ENCODE assay signal across 8 cellular contexts in genomic region chr3:122382888-122383666, GRCh38. TPM values are rescaled to one million over a fixed set of nuclear protein-coding genes. Genes with fewer than 3 reads are reported as not detected.
DNase-seq lines count a peak whose midpoint lies in the region; ATAC-seq, FAIRE-seq and TF ChIP-seq lines count a peak whose summit lies in the region.

MIX23 (minus strand) TSS chr3:122383231; CDS start chr3:122383224, 7 bp downstream.

- peak within 1 kb of the TSS; percentile 69 to 97 (median 77) for H3K4me3 ChIP-seq in endothelial cell of umbilical vein (replicated peaks in 1 of 3; ENCODE audit: insufficient read depth in 1 of 3, low read depth in 1 of 3, low read length in 3 of 3)

- POLR2A ChIA-PET in CD4-positive, alpha-beta T cell (lab: Charles Lee) = interaction anchor here (0.8 to 2.9 kb wide), 12 partner anchors 10 to 1202 kb away, joined by 3 to 102 read pairs (median 10); partner anchors contain the start of genes EAF2, HACD2, HCLS1 and HSPBAP1
- POLR2A ChIA-PET in endothelial cell of umbilical vein (lab: Charles Lee) = interaction anchor here (1.4 to 1.5 kb wide), 3 partner anchors 9 to 634 kb away, joined by 3 to 9 read pairs (median 4); partner anchors contain the start of gene GOLGB1

- no peaks in the 10 kb centered on the region for H3K27me3 ChIP-seq in CD4-positive, alpha-beta T cell (ENCODE audit: control insufficient read depth, insufficient read depth, low read length)
- H3K27me3 ChIP-seq in endothelial cell of umbilical vein (ENCODE audit: control insufficient read depth in 2 of 2, insufficient read depth in 2 of 2, low read length in 2 of 2) = no peaks in the 10 kb centered on the region

- H3K27ac Mint-ChIP-seq in CD4-positive, alpha-beta T cell = peak within 1 kb of the TSS; percentile 87
- peak within 1 kb of the TSS; percentile 77 to 97 (median 95) for H3K27ac Mint-ChIP-seq in IgD-negative memory B cell

- peak; percentile 91 for FAIRE-seq in endothelial cell of umbilical vein (lab: Jason Lieb, UNC)

- peaks cover 16% of the 10 kb centered on the region for H3K4me1 ChIP-seq in endothelial cell of umbilical vein (ENCODE audit: control insufficient read depth, extremely low read depth, insufficient read depth, low read length)

- intact Hi-C loops in CD4-positive, alpha-beta T cell (cut with DNase I, micrococcal nuclease) = loop anchor here (2.0 to 10.0 kb wide), 10 partner anchors 34 to 1204 kb away; partner anchors contain the start of genes GOLGB1 (in 2 of the 2), DTX3L (in 1 of the 2), EAF2 (in 1 of the 2) and HACD2 (in 1 of the 2)
- intact Hi-C loops in endothelial cell of umbilical vein (cut with micrococcal nuclease) = loop anchor here (5.0 kb wide), 2 partner anchors 281 to 409 kb away; partner anchors contain the start of gene HSPBAP1

- H3K9ac ChIP-seq in endothelial cell of umbilical vein (replicated peaks; ENCODE audit: extremely low read depth, insufficient read depth, low read length) = peak within 1 kb of the TSS; percentile 82

- H3K4me3 Mint-ChIP-seq in CD4-positive, alpha-beta T cell = peak within 1 kb of the TSS; percentile 94
- peak within 1 kb of the TSS; percentile 93 to 98 (median 94) for H3K4me3 Mint-ChIP-seq in IgD-negative memory B cell

- H4K20me1 ChIP-seq in endothelial cell of umbilical vein (replicated peaks; ENCODE audit: control insufficient read depth, extremely low read depth, insufficient read depth, low read length) = no peaks in the 10 kb centered on the region

- BruUV-seq in endothelial cell of umbilical vein (replicated peaks; lab: Mats Ljungman, UMichigan) = TSS peak; percentile 37

- H3K79me2 ChIP-seq in endothelial cell of umbilical vein (ENCODE audit: control insufficient read depth, insufficient read depth, low read length) = peaks cover 28% of the 10 kb centered on the region

- peak within 1 kb of the TSS; percentile 89 for H3K4me2 ChIP-seq in endothelial cell of umbilical vein (ENCODE audit: insufficient read depth, low read length)

- H3K36me3 ChIP-seq in endothelial cell of umbilical vein (ENCODE audit: control insufficient read depth in 2 of 2, extremely low read depth in 1 of 2, insufficient read depth in 2 of 2, low read length in 2 of 2) = no peaks in the 10 kb centered on the region

- TF ChIP-seq POLR2A in endothelial cell of umbilical vein (IDR thresholded peaks at IDR 0.05; ENCODE audit: low read depth, low read length) = peak; percentile 85

- CTCF ChIA-PET in CD4-positive, alpha-beta T cell (lab: Charles Lee) = interaction anchor here (0.8 to 2.6 kb wide), 7 partner anchors 10 to 722 kb away, joined by 3 to 21 read pairs (median 6); partner anchors contain the start of genes HCLS1 and KPNA1
- CTCF ChIA-PET in endothelial cell of umbilical vein (lab: Charles Lee) = interaction anchor here (1.2 to 4.0 kb wide), 5 partner anchors 10 to 836 kb away, joined by 3 to 54 read pairs (median 9); partner anchors contain the start of gene WDR5B

- H3K9me1 ChIP-seq in endothelial cell of umbilical vein (replicated peaks; ENCODE audit: control insufficient read depth, extremely low read depth, insufficient read depth, low read length) = no peaks in the 10 kb centered on the region

- peaks cover 30% of the 10 kb centered on the region for H3K36me3 Mint-ChIP-seq in CD4-positive, alpha-beta T cell (ENCODE audit: low read depth)
- H3K36me3 Mint-ChIP-seq in IgD-negative memory B cell = peaks cover 1% of the 10 kb centered on the region

- H3K27me3 Mint-ChIP-seq in CD4-positive, alpha-beta T cell = no peaks in the 10 kb centered on the region
- H3K27me3 Mint-ChIP-seq in IgD-negative memory B cell = no peaks in the 10 kb centered on the region

- H3K9me3 ChIP-seq in CD4-positive, alpha-beta T cell (ENCODE audit: control insufficient read depth, low read length) = no peaks in the 10 kb centered on the region
- H3K9me3 ChIP-seq in endothelial cell of umbilical vein (replicated peaks; ENCODE audit: control insufficient read depth, insufficient read depth, low read length) = no peaks in the 10 kb centered on the region

- H3K27ac ChIP-seq in CD4-positive, alpha-beta T cell (ENCODE audit: low read depth, low read length) = peak within 1 kb of the TSS; percentile 61
- H3K27ac ChIP-seq in endothelial cell of umbilical vein (ENCODE audit: insufficient read depth, low read depth, low read length) = peak within 1 kb of the TSS; percentile 58

- peak; percentile 54 for ATAC-seq in CD4-positive, alpha-beta T cell (ENCODE audit: poor library complexity)
- ATAC-seq in GM21367 (IDR thresholded peaks at IDR 0.05; ENCODE audit: unreplicated experiment) = peak; percentile 39

- H2AFZ ChIP-seq in endothelial cell of umbilical vein (ENCODE audit: low read depth, low read length) = peak within 1 kb of the TSS; percentile 70

- H3K4me1 Mint-ChIP-seq in CD4-positive, alpha-beta T cell (ENCODE audit: low read depth) = peaks cover 49% of the 10 kb centered on the region
- peaks cover 17 to 36% (median 22%) of the 10 kb centered on the region in 3 donors for H3K4me1 Mint-ChIP-seq in IgD-negative memory B cell

- H3K9me3 Mint-ChIP-seq in CD4-positive, alpha-beta T cell = no peaks in the 10 kb centered on the region
- H3K9me3 Mint-ChIP-seq in IgD-negative memory B cell = no peaks in the 10 kb centered on the region

- dilution Hi-C loops in endothelial cell of umbilical vein (cut with MboI; ENCODE audit: extremely low pct_ligation_motif_present, low sequenced_read_pairs) = no loop called here

- TF ChIP-seq CTCF in CD4-positive, alpha-beta T cell (IDR thresholded peaks at IDR 0.05) = no peak
- no peak for TF ChIP-seq CTCF in endothelial cell of umbilical vein (IDR thresholded peaks at IDR 0.05; ENCODE audit: extremely low read depth in 1 of 2, insufficient read depth in 1 of 2, low read depth in 1 of 2, low read length in 2 of 2)

- peak; percentile 69 to 82 (median 78) for DNase-seq in CD4-positive, alpha-beta T cell
- DNase-seq in OCI-M1 (lab: John Stamatoyannopoulos, UW) = peak; percentile 93
- DNase-seq in activated T-cell treated with anti-CD3 and anti-CD28 coated beads for 1 hour (ENCODE audit: low read depth) = peak; percentile 69
- peak; percentile 84 for DNase-seq in endothelial cell of umbilical vein (ENCODE audit: low read depth, low spot score)
- DNase-seq in midbrain (lab: John Stamatoyannopoulos, UW) = peak; percentile 84
- DNase-seq in stimulated activated CD8-positive, alpha-beta memory T cell treated with anti-CD3 and anti-CD28 coated beads, Interleukin-2, amount 100 ng/mL, for 1 hour (ENCODE audit: low read depth in 2 of 2) = peak; percentile 60 to 67

TF ChIP-seq in endothelial cell of umbilical vein, 7 proteins besides CTCF, POLR2A, EP300 and RAD21:
- peak; percentile 8 for TF ChIP-seq MYC (IDR thresholded peaks at IDR 0.05; ENCODE audit: low read depth, low read length)
- no peak for TF ChIP-seq EZH2 (IDR thresholded peaks at IDR 0.05; ENCODE audit: borderline replicate concordance, low read depth, low read length, severe bottlenecking)
- no peak for TF ChIP-seq JUN (IDR thresholded peaks at IDR 0.05; ENCODE audit: borderline replicate concordance, insufficient read depth, insufficient read length, low read depth)
- peak; percentile 87 for TF ChIP-seq POLR2AphosphoS5 (IDR thresholded peaks at IDR 0.05; ENCODE audit: insufficient read depth, low read depth, low read length)
- peak; percentile 80 for TF ChIP-seq MAX (IDR thresholded peaks at IDR 0.05; ENCODE audit: insufficient read depth, insufficient read length)
- TF ChIP-seq GATA2 (IDR thresholded peaks at IDR 0.05; ENCODE audit: insufficient read depth, insufficient read length, low read depth, low read length) = no peak
- no peak for TF ChIP-seq FOS (IDR thresholded peaks at IDR 0.05; ENCODE audit: borderline replicate concordance, insufficient read depth, low read length)

RNA-seq across cellular contexts. Expression of gene MIX23, which starts in this region (rescaled TPM):
- total RNA-seq in CD4-positive, alpha-beta T cell = 10 to 100 TPM; 12.4 to 17.5 TPM
- polyA plus RNA-seq in IgD-negative memory B cell = 9.1 TPM
- 43.6 and 53.5 TPM in 2 replicates for total RNA-seq in endothelial cell of umbilical vein
- 3.7 and 4.5 TPM in 2 replicates for polyA plus RNA-seq in endothelial cell of umbilical vein
- polyA plus RNA-seq in endothelial cell of umbilical vein (2011; cell fraction: cytosol; rRNA removed) = 10.8 and 11.6 TPM in 2 replicates
- polyA plus RNA-seq in endothelial cell of umbilical vein (2011; cell fraction: nucleus; rRNA removed) = 10.2 and 12.0 TPM in 2 replicates
- 31.2 and 52.4 TPM in 2 replicates for polyA plus RNA-seq in endothelial cell of umbilical vein (2012)
- polyA minus RNA-seq in endothelial cell of umbilical vein = 3.5 and 5.5 TPM in 2 replicates
- 20.7 TPM for polyA minus RNA-seq in endothelial cell of umbilical vein (2011; cell fraction: cytosol; rRNA and poly(A)+ RNA removed)
- polyA minus RNA-seq in endothelial cell of umbilical vein (2011; cell fraction: nucleus; rRNA and poly(A)+ RNA removed) = 4.6 and 4.8 TPM in 2 replicates

Comparison
In these comparisons a context has a peak if more than half of its experiments do, and no peak if none do; other contexts are left out.
1. Peak in every context shown above with its lines: DNase-seq, ATAC-seq, H3K4me3 ChIP-seq and H3K27ac ChIP-seq.